ENCODE assay signal across 21 cellular contexts in genomic region chrX:102917801-102918200, GRCh38. TPM values are rescaled to one million over a fixed set of nuclear protein-coding genes. Genes with fewer than 3 reads are reported as not detected.
A peak's percentile ranks its signal among the peaks of the same experiment; 100 is the strongest.
DNase-seq lines count a peak whose midpoint lies in the region; ATAC-seq and TF ChIP-seq lines count a peak whose summit lies in the region.
"Had no signal": no experiment of that assay in that cellular context is flagged by ENCODE, and none has a peak within 500 bp of the region (broad histone marks: within the 10 kb centered on the region; RNA-seq: fewer than 3 reads in every experiment).

No MANE protein-coding gene starts in this region.

- no peaks in the 10 kb centered on the region for H3K36me3 ChIP-seq in PC-3 (ENCODE audit: low read depth, low read length)
- no peaks in the 10 kb centered on the region for H3K36me3 ChIP-seq in WERI-Rb-1
- H3K36me3 ChIP-seq in A673 (ENCODE audit: insufficient read depth, low read length, poor library complexity, severe bottlenecking): no peaks in the 10 kb centered on the region
- H3K36me3 ChIP-seq: BE2C had no signal

- H3K79me2 ChIP-seq in PC-3 (ENCODE audit: low read length): no peaks in the 10 kb centered on the region

- H3K27me3 Mint-ChIP-seq in nephron progenitor cell (ENCODE audit: low read depth, poor library complexity): no peaks in the 10 kb centered on the region
- H3K27me3 Mint-ChIP-seq: CD4-positive, CD25-positive, alpha-beta regulatory T cell had no signal

- DNase-seq in ELR (ENCODE audit: low read depth) (peak; percentile 2), PC-3 (peak; percentile 9), WERI-Rb-1 (peak; percentile 21), nephron progenitor cell (peak; percentile 7), A172 (ENCODE audit: low spot score) (no peak), NCI-H2196 (lab: John Stamatoyannopoulos, UW; ENCODE audit: unreplicated experiment) (no peak), SKM-1 treated with dmso at 0.1 percent for 144 hours (lab: John Stamatoyannopoulos, UW; ENCODE audit: unreplicated experiment) (no peak), A673 (ENCODE audit: low spot score) (no peak)
- DNase-seq: 8988T; ACHN; BE2C; C1 segment of cervical spinal cord; CD4-positive, CD25-positive, alpha-beta regulatory T cell; CD8-positive, alpha-beta memory T cell; COR-L47; DMS 273 treated with DMSO at 0.1 percent for 48 hours; DMS53; DND-41; GDM1; HCEC 1CT had no signal

- H3F3A ChIP-seq in PC-3 (ENCODE audit: low read length, unreplicated experiment): no peaks in the 10 kb centered on the region

- no peak overlapping the region for H3K4me2 ChIP-seq in PC-3 (ENCODE audit: low read length)
- H3K4me2 ChIP-seq: GM23338 had no signal

- H4K20me1 ChIP-seq in PC-3 (ENCODE audit: low read length): no peaks in the 10 kb centered on the region

- no peaks in the 10 kb centered on the region for H3K9me3 ChIP-seq in PC-3 (ENCODE audit: low read length)
- no peaks in the 10 kb centered on the region for H3K9me3 ChIP-seq in WERI-Rb-1 (ENCODE audit: severe bottlenecking)
- no peaks in the 10 kb centered on the region for H3K9me3 ChIP-seq in A673 (ENCODE audit: low read depth, low read length, poor library complexity, severe bottlenecking)
- H3K9me3 ChIP-seq: BE2C had no signal

- peaks cover 33% of the 10 kb centered on the region for H3K36me3 Mint-ChIP-seq in nephron progenitor cell (ENCODE audit: low read depth)
- H3K36me3 Mint-ChIP-seq: CD4-positive, CD25-positive, alpha-beta regulatory T cell; CD8-positive, alpha-beta memory T cell had no signal

- H3K27ac Mint-ChIP-seq in nephron progenitor cell: no peak overlapping the region
- H3K27ac Mint-ChIP-seq: CD4-positive, CD25-positive, alpha-beta regulatory T cell; GM23338 had no signal

- peaks cover 15% of the 10 kb centered on the region for H3K4me1 Mint-ChIP-seq in nephron progenitor cell
- H3K4me1 Mint-ChIP-seq: CD4-positive, CD25-positive, alpha-beta regulatory T cell; CD8-positive, alpha-beta memory T cell; GM23338 had no signal

- no peak overlapping the region for H3K9ac ChIP-seq in PC-3 (ENCODE audit: low read length)

- CTCF ChIA-PET in PC-3 (lab: Charles Lee): no interaction called here
- CTCF ChIA-PET in A673 (lab: Charles Lee): no interaction called here

- H2AFZ ChIP-seq in PC-3 (ENCODE audit: low read length): no peak overlapping the region
- H2AFZ ChIP-seq: GM23338 had no signal

- H3K9me2 ChIP-seq in PC-3 (replicated peaks; ENCODE audit: low read length): no peaks in the 10 kb centered on the region

- intact Hi-C loops in PC-3 (cut with micrococcal nuclease) (no loop called here), A673 (cut with micrococcal nuclease; ENCODE audit: unreplicated experiment) (no loop called here)

- no peaks in the 10 kb centered on the region for H3K4me1 ChIP-seq in PC-3 (ENCODE audit: insufficient read depth, low read length)
- no peaks in the 10 kb centered on the region for H3K4me1 ChIP-seq in A673 (ENCODE audit: insufficient read depth, low read length, poor library complexity, severe bottlenecking)
- H3K4me1 ChIP-seq: BE2C had no signal

- H3K27ac ChIP-seq in PC-3 (ENCODE audit: low read length) (no peak overlapping the region), WERI-Rb-1 (no peak overlapping the region), A673 (ENCODE audit: low read depth, low read length, poor library complexity, severe bottlenecking) (no peak overlapping the region)

- H3K27me3 ChIP-seq in PC-3 (ENCODE audit: low read length): no peaks in the 10 kb centered on the region
- H3K27me3 ChIP-seq in WERI-Rb-1 (ENCODE audit: insufficient read depth, low read depth, severe bottlenecking): no peaks in the 10 kb centered on the region
- H3K27me3 ChIP-seq in A673 (replicated peaks; ENCODE audit: insufficient read depth, low read depth, low read length, poor library complexity): no peaks in the 10 kb centered on the region
- H3K27me3 ChIP-seq: BE2C had no signal

- ATAC-seq in PC-3: no peak; the same call in 1 of the 2 replicates
- ATAC-seq: GM23338 had no signal

- BruUV-seq in PC-3 (replicated peaks; lab: Mats Ljungman, UMichigan) (no TSS peak), A673 (replicated peaks; lab: Mats Ljungman, UMichigan) (no TSS peak)

- TF ChIP-seq CTCF in PC-3 (conservative IDR thresholded peaks at IDR 0.05; ENCODE audit: low read depth, low read length) (no peak), WERI-Rb-1 (IDR thresholded peaks at IDR 0.05; ENCODE audit: low read depth, low read length) (no peak), nephron progenitor cell (IDR thresholded peaks at IDR 0.05) (no peak), A673 (conservative IDR thresholded peaks at IDR 0.05; ENCODE audit: low read depth, low read length) (no peak)

- H3K4me3 ChIP-seq in PC-3 (ENCODE audit: low read length): no peak overlapping the region
- no peak overlapping the region for H3K4me3 ChIP-seq in WERI-Rb-1 (ENCODE audit: low read depth, low read length)
- H3K4me3 ChIP-seq in A673 (ENCODE audit: low read depth, low read length, poor library complexity, severe bottlenecking): no peak overlapping the region
- H3K4me3 ChIP-seq: GM23338 had no signal

- H3K4me3 Mint-ChIP-seq in nephron progenitor cell: no peak overlapping the region
- H3K4me3 Mint-ChIP-seq: CD4-positive, CD25-positive, alpha-beta regulatory T cell; CD8-positive, alpha-beta memory T cell; GM23338 had no signal

- POLR2A ChIA-PET in PC-3 (lab: Charles Lee; ENCODE audit: unreplicated experiment): no interaction called here
- POLR2A ChIA-PET in A673 (lab: Charles Lee; ENCODE audit: low non-redundant PET): no interaction called here

- peaks cover 47% of the 10 kb centered on the region for H3K9me3 Mint-ChIP-seq in nephron progenitor cell
- H3K9me3 Mint-ChIP-seq: CD4-positive, CD25-positive, alpha-beta regulatory T cell; CD8-positive, alpha-beta memory T cell; GM23338 had no signal

RNA-seq across cellular contexts. Expression of gene RAB40AL, which starts 19.3 kb away (rescaled TPM):
- total RNA-seq in PC-3 (2014; rRNA removed): 0.40 and 0.55 TPM in 2 replicates
- total RNA-seq in A172 (2014; rRNA removed; shearing (Covaris generic)): not detected in 2 replicates
- total RNA-seq in A673 (2021): 0.97 and 1.1 TPM in 2 replicates
- total RNA-seq: CD4-positive, CD25-positive, alpha-beta regulatory T cell had no signal

Comparison
In these comparisons a context has a peak if more than half of its experiments do, and no peak if none do; other contexts are left out.
1. DNase-seq: peak in ELR (single experiment), PC-3 (single experiment), WERI-Rb-1 (single experiment) and nephron progenitor cell (single experiment); none in A172 (single experiment), NCI-H2196 (single experiment), SKM-1 treated with dmso at 0.1 percent for 144 hours (single experiment) and A673 (single experiment).